9 cellular contexts compared by ENCODE assay signal in the genomic region with DNA sequence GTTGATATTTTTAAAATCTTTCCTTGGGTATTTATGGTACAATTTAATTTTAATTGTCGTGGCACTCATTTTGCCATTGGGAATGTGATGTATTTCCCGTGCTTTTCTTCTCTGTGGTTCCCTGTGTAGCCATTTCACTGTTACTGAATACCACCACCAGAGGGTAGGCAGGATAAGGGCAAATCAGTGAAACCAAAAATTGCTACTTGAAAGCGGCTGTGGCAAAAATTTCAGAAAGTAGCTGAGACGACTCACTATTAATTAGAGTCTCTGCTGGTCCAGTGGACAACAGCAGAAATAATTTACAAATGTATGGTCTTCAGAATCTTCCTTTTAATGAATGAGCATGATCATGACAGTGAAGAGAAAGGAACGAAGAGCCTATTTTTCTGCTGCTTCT. TPM values are rescaled to one million over a fixed set of nuclear protein-coding genes. Genes with fewer than 3 reads are reported as not detected.
DNase-seq lines count a peak whose midpoint lies in the region; ATAC-seq, FAIRE-seq and TF ChIP-seq lines count a peak whose summit lies in the region.
"Had no signal": no experiment of that assay in that cellular context is flagged by ENCODE, and none has a peak within 500 bp of the region (broad histone marks: within the 10 kb centered on the region; RNA-seq: fewer than 3 reads in every experiment).

No MANE protein-coding gene starts in this region.

- H3K18ac ChIP-seq in H9 (ENCODE audit: insufficient read length, low read depth, low read length), result no peak overlapping the region

- H3K14ac ChIP-seq in H9 (ENCODE audit: insufficient read depth, low read length), result no peak overlapping the region

- no peak overlapping the region for H2AK5ac ChIP-seq in H9 (ENCODE audit: insufficient read length, low read length)

- no peaks in the 10 kb centered on the region for H3K9me3 Mint-ChIP-seq in H9
- no peaks in the 10 kb centered on the region for H3K9me3 Mint-ChIP-seq in activated naive CD8-positive, alpha-beta T cell treated with anti-CD3 and anti-CD28 coated beads, Interleukin-2, amount 10 ng/mL, durations not matched to agents 7 days and 5 days
- H3K9me3 Mint-ChIP-seq: IgD-negative memory B cell had no signal

- no peaks in the 10 kb centered on the region for H3K36me3 Mint-ChIP-seq in H9 (ENCODE audit: insufficient read depth in 1 of 3, low read depth in 3 of 3)
- no peaks in the 10 kb centered on the region for H3K36me3 Mint-ChIP-seq in activated naive CD8-positive, alpha-beta T cell treated with anti-CD3 and anti-CD28 coated beads, Interleukin-2, amount 10 ng/mL, durations not matched to agents 7 days and 5 days
- H3K36me3 Mint-ChIP-seq: IgD-negative memory B cell had no signal

- intact Hi-C loops in uterus (cut with DNase I; ENCODE audit: low total_unique reads), result no loop called here

- peak; percentile 59 to 78; a peak in 4 of 6 replicates for ATAC-seq in A549
- peak; percentile 63 for ATAC-seq in activated naive CD8-positive, alpha-beta T cell treated with anti-CD3 and anti-CD28 coated beads, Interleukin-2, amount 10 ng/mL, durations not matched to agents 7 days and 5 days (ENCODE audit: low read depth)

- no peaks in the 10 kb centered on the region for H4K20me1 ChIP-seq in H9 (ENCODE audit: control insufficient read depth, insufficient read depth, insufficient read length)

- DNase-seq in A549 (ENCODE audit: low read depth in 1 of 2, low spot score in 1 of 2) (peak; percentile 2 to 14), GM10248 (ENCODE audit: extremely low spot score) (no peak), H9 (no peak), LoVo (ENCODE audit: low spot score) (peak; percentile 4), kidney epithelial cell (ENCODE audit: low read depth) (no peak), uterus (no peak)
- no peak for DNase-seq in activated naive CD8-positive, alpha-beta T cell treated with anti-CD3 and anti-CD28 coated beads, Interleukin-2, amount 10 ng/mL, durations not matched to agents 7 days and 5 days
- no peak for DNase-seq in effector CD4-positive, alpha-beta T cell

- no peaks in the 10 kb centered on the region for H3K27me3 ChIP-seq in H9 (ENCODE audit: insufficient read depth, low read length)
- H3K27me3 ChIP-seq in kidney epithelial cell (ENCODE audit: control insufficient read depth, insufficient read depth, low read length), result no peaks in the 10 kb centered on the region
- peaks cover 0 to 23% of the 10 kb centered on the region in 2 donors for H3K27me3 ChIP-seq in uterus

- FAIRE-seq in A549 (lab: Jason Lieb, UNC), result no peak

- H3K27ac ChIP-seq in A549 (no peak overlapping the region), H9 (ENCODE audit: insufficient read length, low read depth, low read length) (no peak overlapping the region), uterus (no peak overlapping the region)

- H3K4me1 ChIP-seq in A549, result no peaks in the 10 kb centered on the region
- H3K4me1 ChIP-seq in H9 (ENCODE audit: insufficient read depth, low read length), result no peaks in the 10 kb centered on the region
- H3K4me1 ChIP-seq in uterus, result no peaks in the 10 kb centered on the region

- no peaks in the 10 kb centered on the region for H3K27me3 Mint-ChIP-seq in H9 (ENCODE audit: low read depth)
- H3K27me3 Mint-ChIP-seq in activated naive CD8-positive, alpha-beta T cell treated with anti-CD3 and anti-CD28 coated beads, Interleukin-2, amount 10 ng/mL, durations not matched to agents 7 days and 5 days, result peaks cover 36% of the 10 kb centered on the region

- no peak overlapping the region for H3K4me3 Mint-ChIP-seq in H9
- peak overlapping the region; percentile 38 for H3K4me3 Mint-ChIP-seq in activated naive CD8-positive, alpha-beta T cell treated with anti-CD3 and anti-CD28 coated beads, Interleukin-2, amount 10 ng/mL, durations not matched to agents 7 days and 5 days
- H3K4me3 Mint-ChIP-seq: IgD-negative memory B cell had no signal

- peaks cover 1 to 7% of the 10 kb centered on the region in 2 experiments; a peak in 2 of 4 replicates for H3K4me1 Mint-ChIP-seq in H9
- H3K4me1 Mint-ChIP-seq in activated naive CD8-positive, alpha-beta T cell treated with anti-CD3 and anti-CD28 coated beads, Interleukin-2, amount 10 ng/mL, durations not matched to agents 7 days and 5 days, result peaks cover 15% of the 10 kb centered on the region

- no peak overlapping the region for H2BK5ac ChIP-seq in H9 (ENCODE audit: insufficient read length, low read length)

- H2BK15ac ChIP-seq in H9 (ENCODE audit: low read depth, low read length), result no peak overlapping the region

- no peak overlapping the region for H2AFZ ChIP-seq in H9 (ENCODE audit: low read length)

- no peak overlapping the region for H4K8ac ChIP-seq in H9 (replicated peaks; ENCODE audit: insufficient read length, low read depth, low read length)

- 0 out of 5 replicates have a peak, but pooled peaks have one; percentile 12 to 22 for TF ChIP-seq RAD21 in A549 (conservative IDR thresholded peaks at IDR 0.05 in 1 of 2, IDR thresholded peaks at IDR 0.05 in 1 of 2)

- H3K79me1 ChIP-seq in H9 (ENCODE audit: insufficient read depth, low read depth, low read length, poor library complexity, severe bottlenecking), result no peaks in the 10 kb centered on the region

- H2BK20ac ChIP-seq in H9 (ENCODE audit: low read depth, low read length, poor library complexity, severe bottlenecking), result no peak overlapping the region

- H3K36me3 ChIP-seq in kidney epithelial cell (ENCODE audit: control insufficient read depth, insufficient read depth, low read length), result no peaks in the 10 kb centered on the region
- H3K36me3 ChIP-seq in uterus, result peaks cover 0 to 2% of the 10 kb centered on the region in 2 donors

- TF ChIP-seq POLR2A in A549 (IDR thresholded peaks at IDR 0.05; ENCODE audit: low read length) (no peak), uterus (IDR thresholded peaks at IDR 0.05) (no peak)

- H3K9ac ChIP-seq in H9 (ENCODE audit: extremely low read depth, insufficient read length, low read length), result no peak overlapping the region

- no peak overlapping the region for H3K4ac ChIP-seq in H9 (ENCODE audit: low read depth, low read length)

- TF ChIP-seq CTCF in A549 (IDR thresholded peaks at IDR 0.05) (no peak), GM10248 (IDR thresholded peaks at IDR 0.05; ENCODE audit: control extremely low read depth, extremely low read depth, low read depth, missing control alignments) (peak; percentile 76), H9 (conservative IDR thresholded peaks at IDR 0.05) (peak; percentile 65), kidney epithelial cell (IDR thresholded peaks at IDR 0.05; ENCODE audit: insufficient read depth, low read length, poor library complexity, severe bottlenecking) (peak; percentile 41), uterus (IDR thresholded peaks at IDR 0.05) (peak; percentile 31 to 50 (median 47))

- no peak overlapping the region for H3K23ac ChIP-seq in H9 (ENCODE audit: insufficient read length, low read depth, low read length)

- 5% methylated on average over 5 of the region's 5 CpGs for WGBS in A549 (ENCODE audit: missing lambda C conversion rate)
- WGBS in H9 (ENCODE audit: extremely low coverage, insufficient read length, low lambda C conversion rate), result no CpG with 5 or more reads among the region's 5 CpGs

- no peaks in the 10 kb centered on the region for H3K79me2 ChIP-seq in H9 (ENCODE audit: insufficient read depth, low read length)

- no peak overlapping the region for H2BK12ac ChIP-seq in H9 (ENCODE audit: insufficient read length, low read depth, low read length)

- CTCF ChIA-PET in A549 (lab: Yijun Ruan, JAX), result interaction anchor here (0.8 kb wide), 1 partner anchor 41 kb away, joined by 4 read pairs; no protein-coding TSS in a partner anchor
- CTCF ChIA-PET in GM10248 (lab: Yijun Ruan, JAX), result interaction anchor here (0.6 to 5.6 kb wide), 17 partner anchors 10 to 401 kb away, joined by 3 to 28 read pairs (median 5); a partner anchor contains a TSS

- H3K27ac Mint-ChIP-seq in H9, result no peak overlapping the region
- H3K27ac Mint-ChIP-seq in activated naive CD8-positive, alpha-beta T cell treated with anti-CD3 and anti-CD28 coated beads, Interleukin-2, amount 10 ng/mL, durations not matched to agents 7 days and 5 days, result no peak overlapping the region

- H3K9me3 ChIP-seq in A549 (no peaks in the 10 kb centered on the region), H9 (ENCODE audit: control insufficient read depth, low read depth, low read length) (no peaks in the 10 kb centered on the region), uterus (no peaks in the 10 kb centered on the region)

- no peak overlapping the region for H3K56ac ChIP-seq in H9 (ENCODE audit: insufficient read length, low read depth, low read length)

- no peak overlapping the region for H2BK120ac ChIP-seq in H9 (ENCODE audit: low read depth, low read length, poor library complexity, severe bottlenecking)

- no peaks in the 10 kb centered on the region for H3K23me2 ChIP-seq in H9 (ENCODE audit: insufficient read length, low read depth, low read length, poor library complexity, severe bottlenecking)

- no peak for TF ChIP-seq EP300 in A549 (IDR thresholded peaks at IDR 0.05)

- no peak overlapping the region for H3K4me3 ChIP-seq in A549
- H3K4me3 ChIP-seq in kidney epithelial cell (ENCODE audit: low read depth, low read length), result no peak overlapping the region
- H3K4me3 ChIP-seq in uterus, result no peak overlapping the region

- H3T11ph ChIP-seq in H9 (ENCODE audit: low read length), result peak overlapping the region; percentile 45

- H4K5ac ChIP-seq in H9 (ENCODE audit: insufficient read length, low read depth, low read length), result no peak overlapping the region

- H4K91ac ChIP-seq in H9 (ENCODE audit: insufficient read length, low read depth, low read length), result no peak overlapping the region

- no peak overlapping the region for H3K4me2 ChIP-seq in A549
- H3K4me2 ChIP-seq in H9 (ENCODE audit: insufficient read depth, insufficient read length, low read length), result no peak overlapping the region

- POLR2A ChIA-PET in A549 (lab: Yijun Ruan, JAX), result interaction anchor here (0.5 kb wide), 1 partner anchor 11 kb away, joined by 3 read pairs; no protein-coding TSS in a partner anchor
- POLR2A ChIA-PET in GM10248 (lab: Yijun Ruan, JAX), result no interaction called here
- POLR2A ChIA-PET in activated naive CD8-positive, alpha-beta T cell treated with anti-CD3 and anti-CD28 coated beads, Interleukin-2, amount 10 ng/mL, durations not matched to agents 7 days and 5 days (lab: Charles Lee), result interaction anchor here (2.5 kb wide), 1 partner anchor 34 kb away, joined by 15 read pairs; a partner anchor contains a TSS

TF ChIP-seq in A549, 52 proteins besides CTCF, POLR2A, EP300 and RAD21:
- TF ChIP-seq POLR2AphosphoS2 (conservative IDR thresholded peaks at IDR 0.05; ENCODE audit: low read length) (no peak), SMC3 (IDR thresholded peaks at IDR 0.05) (0 out of 3 replicates have a peak, but pooled peaks have one; percentile 6)

RNA-seq across cellular contexts. Expression of a gene that starts 34.4 kb away (rescaled TPM):
- polyA plus RNA-seq in A549 (2011; rRNA removed) (5.5 and 7.3 TPM in 2 replicates), A549 (2017; fragmentation: RNase III; extraction: RNeasy Plus Mini Kit Qiagen cat#74134 plus additional on column Dnase treatment) (4.9 to 5.1 TPM (median 4.9 TPM) in 3 replicates)
- polyA plus RNA-seq in A549 (2012; cell fraction: cytosol; rRNA removed), result 1.3 and 1.5 TPM in 2 replicates
- polyA plus RNA-seq in A549 (2012; cell fraction: nucleus; rRNA removed), result 4.2 and 8.7 TPM in 2 replicates
- polyA minus RNA-seq in A549 (2011; rRNA and poly(A)+ RNA removed), result 9.1 and 10.8 TPM in 2 replicates
- total RNA-seq in H9 (2021) (35.7 and 38.7 TPM in 2 replicates), kidney epithelial cell (3.4 and 5.8 TPM in 2 replicates), uterus (10 to 100 TPM in 1 of 4 donors, 1 to 10 TPM in 3; 3.3 to 16.2 (median 4.6) TPM)
- 10 to 100 TPM; 10.1 to 11.9 TPM for total RNA-seq in activated naive CD8-positive, alpha-beta T cell treated with anti-CD3 and anti-CD28 coated beads, Interleukin-2, amount 10 ng/mL, durations not matched to agents 7 days and 5 days

Comparison
In these comparisons a context has a peak if more than half of its experiments do, and no peak if none do; other contexts are left out.
1. DNase-seq: peak in A549 (2 of 2) and LoVo (single experiment); none in GM10248 (single experiment), H9 (single experiment), activated naive CD8-positive, alpha-beta T cell treated with anti-CD3 and anti-CD28 coated beads, Interleukin-2, amount 10 ng/mL, durations not matched to agents 7 days and 5 days (single experiment), kidney epithelial cell (single experiment), uterus (0 of 2) and effector CD4-positive, alpha-beta T cell (single experiment).